In genomic region chr9:95389373-95389772, GRCh38 we compare ENCODE assay signal across 32 cellular contexts.
"Had no signal": no experiment of that assay in that cellular context is flagged by ENCODE, and none has a peak within 500 bp of the region (broad histone marks: within the 10 kb centered on the region; RNA-seq: fewer than 3 reads in every experiment).

No MANE protein-coding gene starts in this region.

- H3K27ac ChIP-seq: adrenal gland, body of pancreas, brain microvascular endothelial cell, breast epithelium, VCaP had no signal

- DNase-seq: activated B cell treated with CpG ODN at 0.5 μM for 24 hours; activated CD4-positive, alpha-beta memory T cell treated with anti-CD3 and anti-CD28 coated beads for 36 hours; activated CD4-positive, alpha-beta T cell treated with anti-CD3 and anti-CD28 coated beads for 4 hours; activated CD4-positive, alpha-beta T cell treated with anti-CD3 and anti-CD28 coated beads, Interleukin-2, amount 10 ng/mL, durations not matched to agents 24 days and 14 days; activated CD4-positive, alpha-beta T cell treated with anti-CD3 and anti-CD28 coated beads, Interleukin-2, amount 50 U/mL, for 1 hour; activated CD4-positive, alpha-beta T cell treated with anti-CD3 and anti-CD28 coated beads, Interleukin-2, amount 50 U/mL, for 4 hours; activated CD4-positive, CD25-positive, alpha-beta regulatory T cell treated with anti-CD3 and anti-CD28 coated beads, Interleukin-2, amount 50 U/mL, for 72 hours; activated CD8-positive, alpha-beta memory T cell treated with anti-CD3 and anti-CD28 coated beads, Interleukin-2, amount 50 U/mL, for 4 hours; activated CD8-positive, alpha-beta T cell treated with anti-CD3 and anti-CD28 coated beads for 36 hours; activated effector memory CD4-positive, alpha-beta T cell treated with anti-CD3 and anti-CD28 coated beads, Interleukin-2, amount 50 U/mL, for 16 hours; activated gamma-delta T cell treated with Interleukin-2 at 50 U/mL for 16 hours; activated naive CD4-positive, alpha-beta T cell; activated naive CD4-positive, alpha-beta T cell treated with anti-CD3 and anti-CD28 coated beads for 36 hours; activated naive CD4-positive, alpha-beta T cell treated with anti-CD3 and anti-CD28 coated beads, Interleukin-2, amount 50 U/mL, for 16 hours; activated naive CD8-positive, alpha-beta T cell treated with anti-CD3 and anti-CD28 coated beads for 36 hours; activated T-cell treated with anti-CD3 and anti-CD28 coated beads for 4 hours; activated T-cell treated with anti-CD3 and anti-CD28 coated beads, Interleukin-2, amount 50 U/mL, for 1 hour; activated T-cell treated with anti-CD3 and anti-CD28 coated beads, Interleukin-2, amount 50 U/mL, for 4 hours; activated T-cell treated with anti-CD3 and anti-CD28 coated beads, Interleukin-2, amount 50 U/mL, for 72 hours; adrenal gland; amniotic stem cell; aorta; body of pancreas; brain microvascular endothelial cell; central memory CD4-positive, alpha-beta T cell; T-helper 1 cell; T-helper 2 cell; T-helper 9 cell had no signal

- H3K36me3 ChIP-seq: adrenal gland, brain microvascular endothelial cell, breast epithelium had no signal

- ATAC-seq: activated CD8-positive, alpha-beta T cell treated with anti-CD3 and anti-CD28 coated beads for 36 hours; activated naive CD4-positive, alpha-beta T cell treated with anti-CD3 and anti-CD28 coated beads, Interleukin-2, amount 50 U/mL, for 72 hours; activated T-cell treated with anti-CD3 and anti-CD28 coated beads, Interleukin-2, amount 50 U/mL, for 4 hours; activated T-cell treated with anti-CD3 and anti-CD28 coated beads, Interleukin-2, amount 50 U/mL, for 72 hours; activated T-helper 17 cell treated with anti-CD3 and anti-CD28 coated beads, Interleukin-2, amount 50 U/mL, for 72 hours; body of pancreas had no signal

- H3K4me3 ChIP-seq: adrenal gland, body of pancreas, breast epithelium had no signal

- H3K9me3 ChIP-seq: adrenal gland, body of pancreas, breast epithelium had no signal

- H3K4me1 ChIP-seq: adrenal gland, body of pancreas, breast epithelium had no signal

- H3K27me3 ChIP-seq: adrenal gland, body of pancreas, brain microvascular endothelial cell, breast epithelium had no signal
